In genomic region chr19:52690395-52691214, GRCh38 we compare ENCODE assay signal across 1 cellular context.
TF ChIP-seq lines count a peak whose summit lies in the region.

No MANE protein-coding gene starts in this region.

TF ChIP-seq in K562, 482 proteins besides CTCF, POLR2A, EP300 and RAD21 (continued from another document and continues in another):
- TF ChIP-seq REST (CRISPR knock-in tag; IDR thresholded peaks at IDR 0.05; ENCODE audit: low read depth) = no peak
- no peak for TF ChIP-seq NELFE (IDR thresholded peaks at IDR 0.05; ENCODE audit: insufficient read depth, insufficient read length)
- no peak for TF ChIP-seq USF1 (CRISPR knock-in tag; IDR thresholded peaks at IDR 0.05)
- 0 out of 2 replicates have a peak, but pooled peaks have one; percentile 67 for TF ChIP-seq ZNF76 (CRISPR knock-in tag; IDR thresholded peaks at IDR 0.05; ENCODE audit: borderline replicate concordance)
- TF ChIP-seq PBX2 (CRISPR knock-in tag; IDR thresholded peaks at IDR 0.05; ENCODE audit: low read depth) = no peak
- TF ChIP-seq PBX2 (tag; conservative IDR thresholded peaks at IDR 0.05; ENCODE audit: low read depth) = 0 out of 2 replicates have a peak, but pooled peaks have one; percentile 5
- no peak for TF ChIP-seq SMAD2 (IDR thresholded peaks at IDR 0.05; ENCODE audit: low read depth, low read length)
- TF ChIP-seq, protein P1, sequence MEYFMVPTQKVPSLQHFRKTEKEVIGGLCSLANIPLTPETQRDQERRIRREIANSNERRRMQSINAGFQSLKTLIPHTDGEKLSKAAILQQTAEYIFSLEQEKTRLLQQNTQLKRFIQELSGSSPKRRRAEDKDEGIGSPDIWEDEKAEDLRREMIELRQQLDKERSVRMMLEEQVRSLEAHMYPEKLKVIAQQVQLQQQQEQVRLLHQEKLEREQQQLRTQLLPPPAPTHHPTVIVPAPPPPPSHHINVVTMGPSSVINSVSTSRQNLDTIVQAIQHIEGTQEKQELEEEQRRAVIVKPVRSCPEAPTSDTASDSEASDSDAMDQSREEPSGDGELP (CRISPR knock-in tag; IDR thresholded peaks at IDR 0.05; ENCODE audit: borderline replicate concordance) = peak; percentile 76
- no peak for TF ChIP-seq ZNF518B (CRISPR knock-in tag; IDR thresholded peaks at IDR 0.05)
- 0 out of 2 replicates have a peak, but pooled peaks have one; percentile 24 for TF ChIP-seq HEY1 (CRISPR knock-in tag; IDR thresholded peaks at IDR 0.05; ENCODE audit: borderline replicate concordance)
- no peak for TF ChIP-seq CEBPZ (IDR thresholded peaks at IDR 0.05; ENCODE audit: borderline replicate concordance, low read depth, low read length)
- TF ChIP-seq MCM2 (IDR thresholded peaks at IDR 0.05; ENCODE audit: low read depth) = no peak
- TF ChIP-seq ZNF707 (CRISPR knock-in tag; conservative IDR thresholded peaks at IDR 0.05) = no peak
- 0 out of 2 replicates have a peak, but pooled peaks have one; percentile 37 for TF ChIP-seq PHF21A (IDR thresholded peaks at IDR 0.05; ENCODE audit: borderline replicate concordance, low read depth)
- peak; percentile 68; the same call in 1 of the 2 replicates for TF ChIP-seq SMARCA4 (IDR thresholded peaks at IDR 0.05)
- peak; percentile 57 for TF ChIP-seq SPI1 (IDR thresholded peaks at IDR 0.05; ENCODE audit: borderline replicate concordance, low read depth, low read length)
- TF ChIP-seq, protein P2, sequence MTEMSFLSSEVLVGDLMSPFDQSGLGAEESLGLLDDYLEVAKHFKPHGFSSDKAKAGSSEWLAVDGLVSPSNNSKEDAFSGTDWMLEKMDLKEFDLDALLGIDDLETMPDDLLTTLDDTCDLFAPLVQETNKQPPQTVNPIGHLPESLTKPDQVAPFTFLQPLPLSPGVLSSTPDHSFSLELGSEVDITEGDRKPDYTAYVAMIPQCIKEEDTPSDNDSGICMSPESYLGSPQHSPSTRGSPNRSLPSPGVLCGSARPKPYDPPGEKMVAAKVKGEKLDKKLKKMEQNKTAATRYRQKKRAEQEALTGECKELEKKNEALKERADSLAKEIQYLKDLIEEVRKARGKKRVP (CRISPR knock-in tag; IDR thresholded peaks at IDR 0.05) = no peak; the same call in 1 of the 2 replicates
- TF ChIP-seq E2F6 (IDR thresholded peaks at IDR 0.05; ENCODE audit: borderline replicate concordance in 1 of 2, extremely low read depth in 1 of 2, insufficient read depth in 1 of 2, insufficient read length in 1 of 2, low read depth in 1 of 2, low read length in 1 of 2, poor library complexity in 1 of 2, severe bottlenecking in 1 of 2) = peak; percentile 81 to 91
- peak; percentile 34; the same call in 1 of the 2 replicates for TF ChIP-seq LEF1 (IDR thresholded peaks at IDR 0.05)
- TF ChIP-seq, protein P3, sequence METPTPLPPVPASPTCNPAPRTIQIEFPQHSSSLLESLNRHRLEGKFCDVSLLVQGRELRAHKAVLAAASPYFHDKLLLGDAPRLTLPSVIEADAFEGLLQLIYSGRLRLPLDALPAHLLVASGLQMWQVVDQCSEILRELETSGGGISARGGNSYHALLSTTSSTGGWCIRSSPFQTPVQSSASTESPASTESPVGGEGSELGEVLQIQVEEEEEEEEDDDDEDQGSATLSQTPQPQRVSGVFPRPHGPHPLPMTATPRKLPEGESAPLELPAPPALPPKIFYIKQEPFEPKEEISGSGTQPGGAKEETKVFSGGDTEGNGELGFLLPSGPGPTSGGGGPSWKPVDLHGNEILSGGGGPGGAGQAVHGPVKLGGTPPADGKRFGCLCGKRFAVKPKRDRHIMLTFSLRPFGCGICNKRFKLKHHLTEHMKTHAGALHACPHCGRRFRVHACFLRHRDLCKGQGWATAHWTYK (CRISPR knock-in tag; IDR thresholded peaks at IDR 0.05) = 0 out of 2 replicates have a peak, but pooled peaks have one; percentile 19
- TF ChIP-seq BRCA1 (IDR thresholded peaks at IDR 0.05) = no peak
- no peak for TF ChIP-seq BRCA1 (CRISPR knock-in tag; IDR thresholded peaks at IDR 0.05)
- TF ChIP-seq MCM3 (IDR thresholded peaks at IDR 0.05) = no peak
- no peak for TF ChIP-seq XRCC5 (IDR thresholded peaks at IDR 0.05; ENCODE audit: low read depth, low read length)
- peak; percentile 91 for TF ChIP-seq ATF7 (IDR thresholded peaks at IDR 0.05)
- no peak for TF ChIP-seq SMARCC2 (IDR thresholded peaks at IDR 0.05; ENCODE audit: low read depth)
- no peak for TF ChIP-seq ZNF583 (CRISPR knock-in tag; IDR thresholded peaks at IDR 0.05)
- TF ChIP-seq KAT2B (IDR thresholded peaks at IDR 0.05; ENCODE audit: low read depth, low read length) = no peak
- no peak for TF ChIP-seq THRA (IDR thresholded peaks at IDR 0.05)
- TF ChIP-seq PCBP1 (IDR thresholded peaks at IDR 0.05; ENCODE audit: low read depth, low read length, poor library complexity, severe bottlenecking) = no peak
- peak; percentile 10; the same call in 1 of the 2 replicates for TF ChIP-seq CBFB (CRISPR knock-in tag; IDR thresholded peaks at IDR 0.05)
- peak; percentile 64 for TF ChIP-seq ELF1 (tag; IDR thresholded peaks at IDR 0.05)
- 0 out of 2 replicates have a peak, but pooled peaks have one; percentile 32 for TF ChIP-seq ZNF766 (CRISPR knock-in tag; conservative IDR thresholded peaks at IDR 0.05)
- no peak for TF ChIP-seq ZNF695 (CRISPR knock-in tag; IDR thresholded peaks at IDR 0.05)
